In the genomic region with DNA sequence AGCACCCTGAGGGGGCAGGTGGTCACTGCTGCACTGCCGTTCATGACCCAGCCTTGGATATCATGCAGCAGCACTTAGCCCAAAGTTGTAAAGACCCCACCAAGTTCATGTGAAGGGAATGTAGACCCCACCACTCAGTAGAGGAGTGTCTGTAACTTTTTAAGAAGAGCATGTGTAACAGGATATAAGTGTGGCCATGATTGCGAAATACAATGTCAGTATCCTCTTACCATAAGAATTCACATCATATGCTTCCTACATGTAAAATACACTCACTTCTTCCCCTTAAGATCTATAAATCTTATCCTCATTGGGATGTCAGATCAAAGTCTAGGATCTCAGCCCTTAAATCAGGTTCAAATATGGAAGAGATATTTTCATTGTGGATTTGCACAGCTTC, we compare ENCODE assay signal across 19 cellular contexts.
"Had no signal": no experiment of that assay in that cellular context is flagged by ENCODE, and none has a peak within 500 bp of the region (broad histone marks: within the 10 kb centered on the region; RNA-seq: fewer than 3 reads in every experiment).

No MANE protein-coding gene starts in this region.

- H3K27me3 ChIP-seq: heart left ventricle, tibial nerve had no signal

- DNase-seq: activated CD4-positive, alpha-beta memory T cell treated with anti-CD3 and anti-CD28 coated beads for 36 hours; activated effector memory CD4-positive, alpha-beta T cell treated with anti-CD3 and anti-CD28 coated beads, Interleukin-2, amount 50 U/mL, for 16 hours; activated naive CD8-positive, alpha-beta T cell treated with anti-CD3 and anti-CD28 coated beads for 36 hours; activated T-cell treated with anti-CD3 and anti-CD28 coated beads, Interleukin-2, amount 50 U/mL, for 4 hours; anterior cingulate cortex; effector CD4-positive, alpha-beta T cell; heart left ventricle; islet precursor cell; left ventricle myocardium superior; mesendoderm; nephron progenitor cell; psoas muscle; stimulated activated CD4-positive, alpha-beta T cell treated with anti-CD3 and anti-CD28 coated beads, Interleukin-2, amount 100 ng/mL, for 24 hours; stimulated activated naive B cell treated with anti-CD40 and anti-IgM and Interleukin-4, amounts not matched to agents 10 μg/mL and 1 μg/mL and 100 μg/mL, for 72 hours; T-helper 1 cell had no signal

- H3K36me3 ChIP-seq: heart left ventricle, tibial nerve had no signal

- H3K4me3 ChIP-seq: coronary artery, heart left ventricle, psoas muscle, tibial nerve had no signal

- ATAC-seq: activated T-cell treated with anti-CD3 and anti-CD28 coated beads, Interleukin-2, amount 50 U/mL, for 4 hours; heart left ventricle; left ventricle myocardium superior; psoas muscle; sciatic nerve; stimulated activated naive B cell treated with anti-CD40 and anti-IgM and Interleukin-4, amounts not matched to agents 10 μg/mL and 1 μg/mL and 100 μg/mL, for 72 hours had no signal

- H3K27ac ChIP-seq: coronary artery, heart left ventricle, psoas muscle, tibial nerve, VCaP had no signal
